Comparison of ENCODE assay signal across 22 cellular contexts in genomic region chr3:182803596-182803995, GRCh38. TPM values are rescaled to one million over a fixed set of nuclear protein-coding genes. Genes with fewer than 3 reads are reported as not detected.
DNase-seq lines count a peak whose midpoint lies in the region; ATAC-seq, FAIRE-seq and TF ChIP-seq lines count a peak whose summit lies in the region.
"Had no signal": no experiment of that assay in that cellular context is flagged by ENCODE, and none has a peak within 500 bp of the region (broad histone marks: within the 10 kb centered on the region; RNA-seq: fewer than 3 reads in every experiment).

No MANE protein-coding gene starts in this region.

- no peak for TF ChIP-seq POLR2A in GM12891 (IDR thresholded peaks at IDR 0.05; ENCODE audit: low read depth, low read length)
- no peak for TF ChIP-seq POLR2A in sigmoid colon (IDR thresholded peaks at IDR 0.05)

- DNase-seq in GM12891 (ENCODE audit: insufficient read length, low spot score) (no peak), HL-60 (ENCODE audit: low read depth in 1 of 2, low spot score in 1 of 2) (no peak), germinal center (ENCODE audit: low spot score) (no peak), sigmoid colon (no peak), urothelium cell line (ENCODE audit: low spot score) (no peak)
- DNase-seq in effector memory CD8-positive, alpha-beta T cell, result no peak
- DNase-seq in stimulated activated effector memory CD8-positive, alpha-beta T cell treated with anti-CD3 and anti-CD28 coated beads, Interleukin-12 subunit alpha, Interleukin-12 subunit beta, amount 100 ng/mL, for 72 hours (ENCODE audit: low spot score in 2 of 2), result no peak
- DNase-seq: CD4-positive, alpha-beta T cell; COR-L47; DMS 273 treated with DMSO at 0.1 percent for 48 hours; DMS79 treated with DMSO at 0.1 percent for 48 hours; GM23248; IMR-90; NCI-H1105; NCI-H146; NCI-H2029; NCI-H345; NCI-H524; NCI-H82; SJCRH30 had no signal

- H3K27ac ChIP-seq in HL-60 (replicated peaks) (peak overlapping the region; percentile 71; the same call in 1 of the 2 replicates), sigmoid colon (no peak overlapping the region)
- H3K27ac ChIP-seq: GM23248, SJCRH30 had no signal

- no peaks in the 10 kb centered on the region for H3K9me3 ChIP-seq in sigmoid colon
- H3K9me3 ChIP-seq: HAP-1, SJCRH30 had no signal

- H3K4me1 ChIP-seq in sigmoid colon, result peaks cover 0 to 46% (median 25%) of the 10 kb centered on the region in 4 donors
- H3K4me1 ChIP-seq: HAP-1, SJCRH30 had no signal

- H3K9me3 Mint-ChIP-seq in effector memory CD8-positive, alpha-beta T cell, result no peaks in the 10 kb centered on the region
- no peaks in the 10 kb centered on the region for H3K9me3 Mint-ChIP-seq in stimulated activated effector memory CD8-positive, alpha-beta T cell treated with anti-CD3 and anti-CD28 coated beads, Interleukin-12 subunit alpha, Interleukin-12 subunit beta, amount 100 ng/mL, for 72 hours
- H3K9me3 Mint-ChIP-seq: CD4-positive, alpha-beta T cell had no signal

- peak overlapping the region; percentile 12 to 18 for H3K4me3 Mint-ChIP-seq in effector memory CD8-positive, alpha-beta T cell
- no peak overlapping the region for H3K4me3 Mint-ChIP-seq in stimulated activated effector memory CD8-positive, alpha-beta T cell treated with anti-CD3 and anti-CD28 coated beads, Interleukin-12 subunit alpha, Interleukin-12 subunit beta, amount 100 ng/mL, for 72 hours
- H3K4me3 Mint-ChIP-seq: CD4-positive, alpha-beta T cell had no signal

- ATAC-seq in effector memory CD8-positive, alpha-beta T cell (replicated peaks), result no peak
- peak; percentile 70 for ATAC-seq in stimulated activated effector memory CD8-positive, alpha-beta T cell treated with anti-CD3 and anti-CD28 coated beads, Interleukin-12 subunit alpha, Interleukin-12 subunit beta, amount 100 ng/mL, for 72 hours

- peaks cover 28 to 66% of the 10 kb centered on the region in 2 donors for H3K4me1 Mint-ChIP-seq in effector memory CD8-positive, alpha-beta T cell (ENCODE audit: low read depth in 2 of 2)
- H3K4me1 Mint-ChIP-seq in stimulated activated effector memory CD8-positive, alpha-beta T cell treated with anti-CD3 and anti-CD28 coated beads, Interleukin-12 subunit alpha, Interleukin-12 subunit beta, amount 100 ng/mL, for 72 hours, result peaks cover 45% of the 10 kb centered on the region

- H3K27me3 ChIP-seq in HL-60 (ENCODE audit: insufficient read depth, poor library complexity, severe bottlenecking) (no peaks in the 10 kb centered on the region), sigmoid colon (no peaks in the 10 kb centered on the region)
- H3K27me3 ChIP-seq: SJCRH30 had no signal

- FAIRE-seq in GM12891 (lab: Jason Lieb, UNC) (peak; percentile 67), urothelium cell line (lab: Jason Lieb, UNC) (no peak)
- FAIRE-seq: RCC 7860 had no signal

- intact Hi-C loops in sigmoid colon (cut with DNase I), result no loop called here

- no peaks in the 10 kb centered on the region for H3K27me3 Mint-ChIP-seq in effector memory CD8-positive, alpha-beta T cell
- H3K27me3 Mint-ChIP-seq: CD4-positive, alpha-beta T cell had no signal

- TF ChIP-seq CTCF in HL-60 (IDR thresholded peaks at IDR 0.05; ENCODE audit: insufficient read depth, low read length) (no peak), sigmoid colon (IDR thresholded peaks at IDR 0.05) (no peak)

- no peak for TF ChIP-seq EP300 in sigmoid colon (IDR thresholded peaks at IDR 0.05)

- peaks cover 14% of the 10 kb centered on the region for H3K36me3 Mint-ChIP-seq in effector memory CD8-positive, alpha-beta T cell (ENCODE audit: insufficient read depth)
- H3K36me3 Mint-ChIP-seq in stimulated activated effector memory CD8-positive, alpha-beta T cell treated with anti-CD3 and anti-CD28 coated beads, Interleukin-12 subunit alpha, Interleukin-12 subunit beta, amount 100 ng/mL, for 72 hours, result peaks cover 12% of the 10 kb centered on the region

- 62 to 75% methylated on average over 4 of the region's 4 CpGs for WGBS in sigmoid colon, 2 donors

- H3K4me3 ChIP-seq in HL-60 (replicated peaks; ENCODE audit: insufficient read depth, low read length), result no peak overlapping the region
- H3K4me3 ChIP-seq in sigmoid colon, result no peak overlapping the region
- H3K4me3 ChIP-seq: GM23248, HAP-1, SJCRH30 had no signal

- H3K36me3 ChIP-seq in sigmoid colon, result no peaks in the 10 kb centered on the region
- H3K36me3 ChIP-seq: HAP-1, SJCRH30 had no signal

- no peak overlapping the region for H3K27ac Mint-ChIP-seq in effector memory CD8-positive, alpha-beta T cell
- H3K27ac Mint-ChIP-seq in stimulated activated effector memory CD8-positive, alpha-beta T cell treated with anti-CD3 and anti-CD28 coated beads, Interleukin-12 subunit alpha, Interleukin-12 subunit beta, amount 100 ng/mL, for 72 hours, result no peak overlapping the region
- H3K27ac Mint-ChIP-seq: CD4-positive, alpha-beta T cell had no signal

TF ChIP-seq in GM12891, 5 proteins besides CTCF, POLR2A, EP300 and RAD21:
- TF ChIP-seq TAF1 (IDR thresholded peaks at IDR 0.05; ENCODE audit: low read depth, low read length) (no peak), POLR2AphosphoS5 (IDR thresholded peaks at IDR 0.05; ENCODE audit: low read depth, low read length) (no peak), SPI1 (IDR thresholded peaks at IDR 0.05; ENCODE audit: low read depth, low read length) (no peak), POU2F2 (IDR thresholded peaks at IDR 0.05; ENCODE audit: low read depth, low read length) (no peak), PAX5 (IDR thresholded peaks at IDR 0.05; ENCODE audit: insufficient read depth, low read length, severe bottlenecking) (no peak)

RNA-seq across cellular contexts. Expression of gene ATP11B, which starts 10.3 kb away (rescaled TPM):
- 14.9 TPM for polyA plus RNA-seq in GM12891 (2012; ENCODE audit: low read depth, missing spikeins)
- total RNA-seq in sigmoid colon, result 10 to 100 TPM; 41.8 to 69.9 (median 47.7) TPM
- polyA plus RNA-seq in sigmoid colon, result 10 to 100 TPM in 1 of 3 donors, 1 to 10 TPM in 2; 6.7 to 21.9 (median 7.2) TPM
